In the genomic region with DNA sequence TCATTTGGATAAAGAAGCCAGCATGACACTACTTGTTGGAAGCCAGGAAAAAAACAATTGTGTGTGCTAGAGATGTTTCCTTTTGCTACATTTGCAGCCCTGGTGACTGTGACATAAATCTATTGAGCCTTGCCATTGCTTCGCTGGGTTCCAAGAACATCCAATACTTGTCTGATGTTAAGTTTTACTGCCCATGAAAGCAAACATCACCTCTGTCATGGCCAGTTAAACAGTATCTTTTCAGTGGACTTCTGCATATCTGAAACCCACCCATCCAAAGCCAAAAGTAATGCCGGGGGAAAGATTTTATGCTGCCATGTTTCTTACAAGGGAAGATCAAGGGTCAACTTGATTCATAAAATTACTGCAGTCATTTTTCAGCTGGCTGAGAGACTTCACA, we compare ENCODE assay signal across 22 cellular contexts.
"Had no signal": no experiment of that assay in that cellular context is flagged by ENCODE, and none has a peak within 500 bp of the region (broad histone marks: within the 10 kb centered on the region; RNA-seq: fewer than 3 reads in every experiment).

No MANE protein-coding gene starts in this region.

- H3K4me1 ChIP-seq: lower lobe of right lung, prostate gland, stomach, thyroid gland, vagina had no signal

- H3K27ac ChIP-seq: lower lobe of right lung, neural progenitor cell, prostate gland, sigmoid colon, stomach, thyroid gland, vagina had no signal

- H3K27me3 ChIP-seq: neural progenitor cell, sigmoid colon, stomach, thyroid gland, vagina had no signal

- DNase-seq: cortex of kidney; effector memory CD8-positive, alpha-beta T cell; hypothalamus; left colon; left ventricle myocardium superior; lower lobe of right lung; natural killer cell; sigmoid colon; stimulated activated CD4-positive, alpha-beta T cell treated with anti-CD3 and anti-CD28 coated beads, Interleukin-2, amount 100 ng/mL, for 24 hours; stimulated activated CD4-positive, alpha-beta T cell treated with anti-CD3 and anti-CD28 coated beads, Interleukin-4, amount 100 ng/mL, for 24 hours; stimulated activated naive CD4-positive, alpha-beta T cell treated with Interleukin-2 at 50 U/mL for 16 hours; stomach; thyroid gland; trophoblast cell had no signal

- H3K4me2 ChIP-seq: neural progenitor cell had no signal

- ATAC-seq: effector memory CD8-positive, alpha-beta T cell; left colon; left ventricle myocardium superior; lower lobe of right lung; natural killer cell; right cardiac atrium; stimulated activated effector memory CD8-positive, alpha-beta T cell treated with anti-CD3 and anti-CD28 coated beads, Interleukin-12 subunit alpha, Interleukin-12 subunit beta, amount 100 ng/mL, for 72 hours had no signal

- H3K9ac ChIP-seq: neural progenitor cell had no signal

- H3K9me3 ChIP-seq: lower lobe of right lung, prostate gland, sigmoid colon, stomach, thyroid gland, vagina had no signal

- H3K36me3 ChIP-seq: lower lobe of right lung, neural progenitor cell, prostate gland, thyroid gland, vagina had no signal

- FAIRE-seq: endometrium, frontal cortex, keratinocyte had no signal

- H2AFZ ChIP-seq: neural progenitor cell had no signal

- H3K4me3 ChIP-seq: lower lobe of right lung, neural progenitor cell, prostate gland, sigmoid colon, stomach, thyroid gland, vagina had no signal
